In the genomic region with DNA sequence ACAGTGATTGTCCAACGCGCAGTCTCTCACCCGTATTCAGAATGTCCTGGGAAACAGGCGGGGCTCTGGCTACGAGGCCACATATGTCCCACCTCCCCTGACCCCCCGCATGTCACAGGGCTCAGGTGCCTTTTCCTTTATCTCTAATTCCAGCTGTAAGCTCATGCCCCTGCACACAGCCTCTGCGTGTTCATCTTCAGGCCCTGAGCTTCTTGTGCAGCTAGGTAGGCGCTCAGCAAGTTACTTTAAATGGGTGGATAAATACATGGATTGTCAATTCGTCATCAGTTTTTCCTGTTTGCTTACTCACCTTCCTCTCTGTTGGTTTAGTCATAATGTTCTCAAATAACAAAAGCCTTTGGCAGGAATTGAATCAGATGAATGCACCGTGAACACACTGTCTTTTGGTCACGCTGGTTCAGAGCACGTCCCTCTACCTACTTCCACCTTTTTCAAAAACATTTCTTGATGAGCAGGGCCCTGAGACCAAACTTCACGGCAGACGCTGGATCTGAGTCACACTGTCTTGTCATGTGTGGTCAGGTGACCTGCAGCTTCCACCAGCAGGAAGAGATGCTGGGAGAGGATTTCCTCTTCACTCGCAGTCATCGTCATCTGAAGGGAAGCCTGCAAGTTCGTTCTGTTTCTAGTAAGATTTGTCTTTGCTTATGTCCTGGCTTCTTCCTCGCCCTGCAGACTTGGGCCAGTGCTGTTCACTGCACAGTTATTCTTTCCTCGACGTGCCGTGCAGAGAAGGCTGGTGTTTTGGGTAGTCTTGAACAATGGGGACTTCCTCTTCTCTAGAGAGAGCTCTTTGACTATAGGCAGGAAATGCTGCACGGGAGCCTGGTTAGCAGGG, we compare ENCODE assay signal across 8 cellular contexts.
DNase-seq lines count a peak whose midpoint lies in the region; ATAC-seq, FAIRE-seq and TF ChIP-seq lines count a peak whose summit lies in the region.

No MANE protein-coding gene starts in this region.

- WGBS in upper lobe of left lung, 2 donors = 51 to 58% methylated on average over 22 of the region's 22 CpGs

- TF ChIP-seq EP300 in upper lobe of left lung (IDR thresholded peaks at IDR 0.05) = peak in 2 of 4 donors; percentile 13 to 55

- peak; percentile 39 for DNase-seq in AG09309 (ENCODE audit: low read depth)
- DNase-seq in GM19239 (ENCODE audit: insufficient read length, low spot score) = peak; percentile 69
- peak; percentile 65 for DNase-seq in activated T-cell treated with anti-CD3 and anti-CD28 coated beads for 24 hours (ENCODE audit: low read depth)
- DNase-seq in fibroblast of lung (ENCODE audit: low read depth in 2 of 2) = peak; percentile 54 to 86
- DNase-seq in upper lobe of left lung = peak in 1 of 2 donors; percentile 77

- H3K9ac ChIP-seq in OCI-LY3 (ENCODE audit: low read length) (no peak overlapping the region), fibroblast of lung (ENCODE audit: insufficient read depth, low read length) (no peak overlapping the region), parathyroid adenoma (no peak overlapping the region)

- H3K27me3 ChIP-seq in OCI-LY3 (ENCODE audit: low read depth, low read length) (no peaks in the 10 kb centered on the region), fibroblast of lung (ENCODE audit: control insufficient read depth, insufficient read depth, low read length) (no peaks in the 10 kb centered on the region), parathyroid adenoma (ENCODE audit: control insufficient read depth, insufficient read depth, low read length) (no peaks in the 10 kb centered on the region), upper lobe of left lung (no peaks in the 10 kb centered on the region)

- TF ChIP-seq CTCF in AG09309 (IDR thresholded peaks at IDR 0.05; ENCODE audit: control insufficient read depth, insufficient read depth, low read depth, low read length, missing control alignments) (no peak), OCI-LY3 (IDR thresholded peaks at IDR 0.05; ENCODE audit: low read depth, low read length) (no peak), fibroblast of lung (conservative IDR thresholded peaks at IDR 0.05 in 1 of 2, IDR thresholded peaks at IDR 0.05 in 1 of 2; ENCODE audit: low read depth in 1 of 2, low read length in 2 of 2) (no peak), parathyroid adenoma (IDR thresholded peaks at IDR 0.05) (no peak), upper lobe of left lung (IDR thresholded peaks at IDR 0.05) (no peak)

- H4K20me1 ChIP-seq in OCI-LY3 (ENCODE audit: insufficient read depth, low read length) = no peaks in the 10 kb centered on the region
- H4K20me1 ChIP-seq in fibroblast of lung (ENCODE audit: control insufficient read depth, extremely low read depth, insufficient read depth, low read length) = no peaks in the 10 kb centered on the region

- TF ChIP-seq POLR2A in upper lobe of left lung (IDR thresholded peaks at IDR 0.05) = no peak

- H3K9me3 ChIP-seq in OCI-LY3 (ENCODE audit: insufficient read depth, low read length) (no peaks in the 10 kb centered on the region), fibroblast of lung (ENCODE audit: control insufficient read depth, insufficient read depth, low read depth, low read length) (no peaks in the 10 kb centered on the region), parathyroid adenoma (ENCODE audit: control insufficient read depth, low read length) (no peaks in the 10 kb centered on the region), upper lobe of left lung (no peaks in the 10 kb centered on the region)

- H3K4me3 ChIP-seq in AG09309 (ENCODE audit: control insufficient read depth, low read depth, low read length) (no peak overlapping the region), OCI-LY3 (ENCODE audit: low read length) (peak overlapping the region; percentile 7), fibroblast of lung (replicated peaks in 1 of 4; ENCODE audit: control extremely low read depth in 1 of 4, insufficient read depth in 1 of 4, low read depth in 3 of 4, low read length in 4 of 4) (no peak overlapping the region), parathyroid adenoma (ENCODE audit: low read depth, low read length) (no peak overlapping the region), upper lobe of left lung (peak overlapping the region in 3 of 4 donors; percentile 7 to 34 (median 20))

- H3K27ac ChIP-seq in OCI-LY3 (ENCODE audit: low read length) (no peak overlapping the region), fibroblast of lung (ENCODE audit: insufficient read depth, low read length) (no peak overlapping the region), parathyroid adenoma (peak overlapping the region; percentile 12), upper lobe of left lung (peak overlapping the region; percentile 74 to 82 (median 80))

- peak overlapping the region; percentile 38 for H3K4me2 ChIP-seq in OCI-LY3 (ENCODE audit: low read length)
- H3K4me2 ChIP-seq in fibroblast of lung (ENCODE audit: extremely low read depth, insufficient read depth, low read length) = no peak overlapping the region
- no peak overlapping the region for H3K4me2 ChIP-seq in parathyroid adenoma (ENCODE audit: low read length)

- H3K79me2 ChIP-seq in OCI-LY3 (ENCODE audit: low read length) (no peaks in the 10 kb centered on the region), fibroblast of lung (ENCODE audit: control insufficient read depth, insufficient read depth, low read length) (no peaks in the 10 kb centered on the region), parathyroid adenoma (no peaks in the 10 kb centered on the region)

- H2AFZ ChIP-seq in OCI-LY3 (ENCODE audit: low read depth, low read length) (peak overlapping the region; percentile 44), fibroblast of lung (ENCODE audit: low read length) (no peak overlapping the region), parathyroid adenoma (peak overlapping the region; percentile 13)

- ATAC-seq in HG03378 (IDR thresholded peaks at IDR 0.05; ENCODE audit: unreplicated experiment) = peak; percentile 89
- ATAC-seq in upper lobe of left lung (ENCODE audit: low FRiP score in 2 of 2) = peak; percentile 45 to 76

- FAIRE-seq in GM19239 (lab: Jason Lieb, UNC) = peak; percentile 95

- H3K4me1 ChIP-seq in OCI-LY3 (ENCODE audit: low read length) = peaks cover 10% of the 10 kb centered on the region
- no peaks in the 10 kb centered on the region for H3K4me1 ChIP-seq in fibroblast of lung (ENCODE audit: control insufficient read depth, extremely low read depth, insufficient read depth, low read length)
- no peaks in the 10 kb centered on the region for H3K4me1 ChIP-seq in parathyroid adenoma
- H3K4me1 ChIP-seq in upper lobe of left lung = peaks cover 13 to 22% (median 16%) of the 10 kb centered on the region in 4 donors

- H3K36me3 ChIP-seq in OCI-LY3 (replicated peaks; ENCODE audit: low read depth, low read length) (no peaks in the 10 kb centered on the region), fibroblast of lung (ENCODE audit: control insufficient read depth, insufficient read depth, low read length) (no peaks in the 10 kb centered on the region), parathyroid adenoma (ENCODE audit: control insufficient read depth, insufficient read depth, low read length) (no peaks in the 10 kb centered on the region), upper lobe of left lung (no peaks in the 10 kb centered on the region)

Comparison
In these comparisons a context has a peak if more than half of its experiments do, and no peak if none do; other contexts are left out.
1. H3K4me3 ChIP-seq: peak in OCI-LY3 (single experiment) and upper lobe of left lung (3 of 4); none in AG09309 (single experiment), fibroblast of lung (0 of 4) and parathyroid adenoma (single experiment).
2. H3K27ac ChIP-seq: peak in parathyroid adenoma (single experiment) and upper lobe of left lung (4 of 4); none in OCI-LY3 (single experiment) and fibroblast of lung (single experiment).